ENCODE assay signal across 18 cellular contexts in genomic region chr3:184449161-184449515, GRCh38.
"Had no signal": no experiment of that assay in that cellular context is flagged by ENCODE, and none has a peak within 500 bp of the region (broad histone marks: within the 10 kb centered on the region; RNA-seq: fewer than 3 reads in every experiment).

No MANE protein-coding gene starts in this region.

- H3K27me3 ChIP-seq: thyroid gland had no signal

- H3K9me3 Mint-ChIP-seq: activated naive CD8-positive, alpha-beta T cell treated with anti-CD3 and anti-CD28 coated beads for 36 hours; central memory CD8-positive, alpha-beta T cell; nephron progenitor cell had no signal

- H3K27me3 Mint-ChIP-seq: activated naive CD8-positive, alpha-beta T cell treated with anti-CD3 and anti-CD28 coated beads for 36 hours had no signal

- H3K27ac Mint-ChIP-seq: activated naive CD8-positive, alpha-beta T cell treated with anti-CD3 and anti-CD28 coated beads for 36 hours; nephron progenitor cell; progenitor cell of endocrine pancreas had no signal

- DNase-seq: activated CD4-positive, alpha-beta T cell treated with anti-CD3 and anti-CD28 coated beads, Interleukin-2, amount 50 U/mL, for 48 hours; activated naive CD8-positive, alpha-beta T cell treated with anti-CD3 and anti-CD28 coated beads for 36 hours; amniotic stem cell; glutamatergic neuron; hypothalamus; nephron progenitor cell; occipital lobe; stimulated activated CD4-positive, alpha-beta T cell treated with anti-CD3 and anti-CD28 coated beads, Interleukin-12 subunit alpha, Interleukin-12 subunit beta, amount 100 ng/mL, for 4 hours; stimulated activated CD4-positive, alpha-beta T cell treated with anti-CD3 and anti-CD28 coated beads, Interleukin-1b, Interleukin-23, amount 100 ng/mL, for 48 hours; stimulated activated CD8-positive, alpha-beta memory T cell treated with anti-CD3 and anti-CD28 coated beads, Interleukin-4, amount 100 ng/mL, for 48 hours; stimulated activated naive CD4-positive, alpha-beta T cell; T-helper 2 cell; thyroid gland; WERI-Rb-1 had no signal

- H3K4me3 Mint-ChIP-seq: activated naive CD8-positive, alpha-beta T cell treated with anti-CD3 and anti-CD28 coated beads for 36 hours; central memory CD8-positive, alpha-beta T cell; nephron progenitor cell had no signal

- H3K4me1 Mint-ChIP-seq: activated naive CD8-positive, alpha-beta T cell treated with anti-CD3 and anti-CD28 coated beads for 36 hours; central memory CD8-positive, alpha-beta T cell; nephron progenitor cell had no signal

- H3K4me1 ChIP-seq: thyroid gland had no signal

- H3K36me3 ChIP-seq: thyroid gland, WERI-Rb-1 had no signal

- H3K36me3 Mint-ChIP-seq: activated naive CD8-positive, alpha-beta T cell treated with anti-CD3 and anti-CD28 coated beads for 36 hours had no signal

- H3K27ac ChIP-seq: coronary artery, thyroid gland, WERI-Rb-1 had no signal

- H3K9me3 ChIP-seq: thyroid gland had no signal

- H3K4me3 ChIP-seq: coronary artery, lung, thyroid gland had no signal
